In genomic region chr2:59694176-59694575, GRCh38 we compare ENCODE assay signal across 28 cellular contexts.
"Had no signal": no experiment of that assay in that cellular context is flagged by ENCODE, and none has a peak within 500 bp of the region (broad histone marks: within the 10 kb centered on the region; RNA-seq: fewer than 3 reads in every experiment).

No MANE protein-coding gene starts in this region.

- H3K9me3 ChIP-seq: adrenal gland, MG63, Peyer's patch had no signal

- H3K4me1 ChIP-seq: adrenal gland, body of pancreas, breast epithelium, Peyer's patch had no signal

- H3K4me3 ChIP-seq: adrenal gland, body of pancreas, breast epithelium, MG63, Peyer's patch, SK-N-MC had no signal

- H3K27ac ChIP-seq: adrenal gland, body of pancreas, breast epithelium, Peyer's patch, SK-N-MC had no signal

- H3K27me3 ChIP-seq: adrenal gland, body of pancreas, breast epithelium, MG63, Peyer's patch had no signal

- H3K36me3 ChIP-seq: adrenal gland, breast epithelium, MG63, Peyer's patch had no signal

- DNase-seq: activated CD4-positive, alpha-beta memory T cell treated with anti-CD3 and anti-CD28 coated beads for 36 hours; activated CD4-positive, alpha-beta T cell treated with anti-CD3 and anti-CD28 coated beads for 4 hours; activated CD4-positive, alpha-beta T cell treated with anti-CD3 and anti-CD28 coated beads, Interleukin-2, amount 50 U/mL, for 1 hour; activated CD8-positive, alpha-beta memory T cell treated with anti-CD3 and anti-CD28 coated beads, Interleukin-2, amount 50 U/mL, for 4 hours; activated gamma-delta T cell treated with Interleukin-2 at 50 U/mL for 16 hours; activated naive CD4-positive, alpha-beta T cell treated with anti-CD3 and anti-CD28 coated beads for 36 hours; activated T-cell treated with anti-CD3 and anti-CD28 coated beads for 4 hours; activated T-cell treated with anti-CD3 and anti-CD28 coated beads, Interleukin-2, amount 50 U/mL, for 4 hours; adrenal gland; body of pancreas; MG63; NCI-H1048; NCI-H1417; NCI-H146; NCI-H187; NCI-H2081; NCI-H345; NCI-H526 treated with DMSO at 0.1 percent for 48 hours; NK-92 treated with Interleukin-12 subunit alpha and Interleukin-12 subunit beta, amount 100 ng/mL, for 24 hours; PC-3; Peyer's patch; RPMI8226; T1000 had no signal

- ATAC-seq: activated CD4-positive, CD25-positive, alpha-beta regulatory T cell treated with anti-CD3 and anti-CD28 coated beads, Interleukin-2, amount 50 U/mL, for 24 hours; activated naive CD4-positive, alpha-beta T cell treated with anti-CD3 and anti-CD28 coated beads, Interleukin-2, amount 50 U/mL, for 72 hours; activated T-cell treated with anti-CD3 and anti-CD28 coated beads, Interleukin-2, amount 50 U/mL, for 4 hours; body of pancreas; PC-3; WTC11 had no signal
